1 cellular context compared by ENCODE assay signal in the genomic region with DNA sequence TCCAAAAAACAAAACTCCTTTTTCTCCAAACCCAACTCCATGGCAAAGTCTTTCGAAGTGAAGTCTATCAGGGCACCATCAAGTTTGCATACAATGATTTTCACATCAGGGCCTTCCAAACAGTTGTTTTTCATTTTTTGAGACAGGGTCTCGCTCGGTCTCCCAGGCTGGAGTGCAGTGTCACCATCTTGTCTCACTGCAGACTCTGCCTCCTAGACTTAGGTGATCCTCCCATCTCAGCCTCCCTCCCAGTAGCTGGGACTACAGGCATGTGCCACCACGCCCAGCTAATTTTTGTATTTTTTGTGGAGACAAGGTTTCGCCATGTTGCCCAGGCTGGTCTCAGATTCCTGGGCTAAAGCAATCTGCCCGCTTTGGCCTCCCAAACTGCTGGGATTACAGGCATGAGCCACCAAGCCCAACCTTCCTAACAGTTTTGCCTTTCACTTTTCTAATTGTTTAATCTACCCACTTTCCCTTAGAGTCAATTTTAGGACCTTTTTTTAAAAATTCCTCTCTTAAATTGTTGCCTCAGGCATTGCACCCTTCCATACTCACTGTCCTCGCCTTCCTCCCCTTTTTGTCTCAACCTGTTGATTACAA.
TF ChIP-seq lines count a peak whose summit lies in the region.

No MANE protein-coding gene starts in this region.

TF ChIP-seq in GM23338, 12 proteins besides CTCF, POLR2A, EP300 and RAD21 (continued from another document):
- TF ChIP-seq, protein P1, sequence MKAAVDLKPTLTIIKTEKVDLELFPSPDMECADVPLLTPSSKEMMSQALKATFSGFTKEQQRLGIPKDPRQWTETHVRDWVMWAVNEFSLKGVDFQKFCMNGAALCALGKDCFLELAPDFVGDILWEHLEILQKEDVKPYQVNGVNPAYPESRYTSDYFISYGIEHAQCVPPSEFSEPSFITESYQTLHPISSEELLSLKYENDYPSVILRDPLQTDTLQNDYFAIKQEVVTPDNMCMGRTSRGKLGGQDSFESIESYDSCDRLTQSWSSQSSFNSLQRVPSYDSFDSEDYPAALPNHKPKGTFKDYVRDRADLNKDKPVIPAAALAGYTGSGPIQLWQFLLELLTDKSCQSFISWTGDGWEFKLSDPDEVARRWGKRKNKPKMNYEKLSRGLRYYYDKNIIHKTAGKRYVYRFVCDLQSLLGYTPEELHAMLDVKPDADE (IDR thresholded peaks at IDR 0.05): no peak
- TF ChIP-seq JUNB (IDR thresholded peaks at IDR 0.05; ENCODE audit: unreplicated experiment): no peak
- no peak for TF ChIP-seq CREB1 (CRISPR knock-in tag; IDR thresholded peaks at IDR 0.05; ENCODE audit: low read depth)
- TF ChIP-seq ZNF462 (CRISPR knock-in tag; IDR thresholded peaks at IDR 0.05): no peak
- TF ChIP-seq ZNF114 (CRISPR knock-in tag; IDR thresholded peaks at IDR 0.05): no peak
- TF ChIP-seq NANOG (IDR thresholded peaks at IDR 0.05; ENCODE audit: borderline replicate concordance): no peak
- TF ChIP-seq REST (IDR thresholded peaks at IDR 0.05; ENCODE audit: unreplicated experiment): no peak
- TF ChIP-seq ZNF331 (CRISPR knock-in tag; IDR thresholded peaks at IDR 0.05; ENCODE audit: low read depth): no peak
- TF ChIP-seq EZH2phosphoT487 (IDR thresholded peaks at IDR 0.05; ENCODE audit: unreplicated experiment): no peak
